Comparison of ENCODE assay signal across 8 cellular contexts in the genomic region with DNA sequence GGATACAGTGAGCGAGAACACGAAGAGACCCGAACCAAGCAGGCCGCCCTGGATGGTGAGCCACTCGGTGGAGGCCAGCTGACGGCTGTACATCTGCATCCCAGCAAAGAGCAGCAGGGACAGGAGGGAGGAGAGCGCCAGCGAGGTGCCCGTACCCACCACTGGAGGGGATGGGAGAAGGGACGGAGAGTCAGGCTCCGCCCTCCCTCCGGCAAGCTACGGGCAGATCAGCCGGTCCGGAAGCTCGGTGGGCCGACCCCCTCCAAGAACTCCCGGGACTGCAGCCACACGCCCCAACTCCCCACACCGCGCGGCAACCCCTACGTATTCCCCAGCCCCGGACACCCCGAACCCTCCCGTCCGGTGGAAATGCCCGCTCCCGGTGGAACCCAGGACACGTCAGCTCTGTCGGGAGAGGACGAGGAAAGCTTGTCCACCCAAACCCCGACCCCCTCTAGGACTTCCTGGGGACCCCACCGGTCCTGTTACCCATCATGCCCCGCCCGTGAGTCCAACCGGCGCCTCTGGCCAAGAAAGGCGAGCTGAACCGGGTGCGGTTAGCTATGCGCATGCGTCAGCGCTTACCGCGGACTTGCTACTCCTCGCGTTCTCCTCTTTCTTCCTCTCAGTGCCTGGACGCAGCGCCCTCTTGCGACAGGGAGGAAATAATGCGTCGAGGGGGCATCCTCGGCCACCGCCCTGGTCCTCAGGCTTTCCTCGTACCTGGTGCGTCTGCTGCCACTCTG. TPM values are rescaled to one million over a fixed set of nuclear protein-coding genes. Genes with fewer than 3 reads are reported as not detected.
DNase-seq lines count a peak whose midpoint lies in the region; ATAC-seq, FAIRE-seq and TF ChIP-seq lines count a peak whose summit lies in the region.

A gene (minus strand): TSS at position 573 of the 746 bp plus-strand sequence. CDS start 80 bp downstream, at position 493.

- DNase-seq in GM12891 (ENCODE audit: insufficient read length, low spot score) (peak; percentile 97), NCI-H146 treated with DMSO at 0.1 percent for 48 hours (lab: John Stamatoyannopoulos, UW; ENCODE audit: unreplicated experiment) (peak; percentile 93), amniotic epithelial cell (ENCODE audit: low read depth) (peak; percentile 90), left ventricle myocardium inferior (peak; percentile 94), psoas muscle (peak; percentile 96 to 98), urothelium cell line (ENCODE audit: low spot score) (peak; percentile 97)

- TF ChIP-seq POLR2A in GM12891 (IDR thresholded peaks at IDR 0.05; ENCODE audit: low read depth, low read length): peak; percentile 90

- H3K4me3 ChIP-seq in left ventricle myocardium inferior (peak within 1 kb of the TSS; percentile 93), psoas muscle (peak within 1 kb of the TSS; percentile 74)

- intact Hi-C loops in T-helper 1 cell treated with Interleukin-12 subunit alpha and Interleukin-12 subunit beta and Interleukin-4 antibody, amounts not matched to agents 30 ng/mL and 1 ng/mL, for 36 hours (cut with micrococcal nuclease): loop anchor here (1.0 to 5.0 kb wide), 6 partner anchors 33 to 616 kb away; a partner anchor contains a TSS
- intact Hi-C loops in left ventricle myocardium inferior (cut with micrococcal nuclease) (no loop called here), psoas muscle (cut with DNase I) (no loop called here)

- ATAC-seq in HG02840 (IDR thresholded peaks at IDR 0.05; ENCODE audit: low FRiP score, unreplicated experiment) (peak; percentile 71), psoas muscle (peak; percentile 89 to 95 (median 92))

- TF ChIP-seq CTCF in left ventricle myocardium inferior (IDR thresholded peaks at IDR 0.05; ENCODE audit: borderline replicate concordance) (peak; percentile 97), psoas muscle (IDR thresholded peaks at IDR 0.05) (peak; percentile 92)

- H3K27ac ChIP-seq in left ventricle myocardium inferior (replicated peaks) (peak within 1 kb of the TSS; percentile 96), psoas muscle (peak within 1 kb of the TSS; percentile 81)

- peak; percentile 98 for FAIRE-seq in GM12891 (lab: Jason Lieb, UNC)
- peak; percentile 20 for FAIRE-seq in urothelium cell line (lab: Jason Lieb, UNC)

- peaks cover 44% of the 10 kb centered on the region for H3K4me1 ChIP-seq in left ventricle myocardium inferior
- peaks cover 6% of the 10 kb centered on the region for H3K4me1 ChIP-seq in psoas muscle

- H3K27me3 ChIP-seq in left ventricle myocardium inferior (ENCODE audit: low read depth) (peaks cover 27% of the 10 kb centered on the region), psoas muscle (ENCODE audit: insufficient read depth in 3 of 3, low read length in 2 of 3) (peaks cover 0 to 13% (median 10%) of the 10 kb centered on the region in 3 donors)

- H3K9me3 ChIP-seq in left ventricle myocardium inferior (replicated peaks) (no peaks in the 10 kb centered on the region), psoas muscle (no peaks in the 10 kb centered on the region)

- peaks cover 23% of the 10 kb centered on the region for H3K36me3 ChIP-seq in left ventricle myocardium inferior
- H3K36me3 ChIP-seq in psoas muscle (ENCODE audit: insufficient read depth in 1 of 2, low read depth in 1 of 2): peaks cover 0 to 27% of the 10 kb centered on the region in 2 donors

- 0 to 1% (median 1%) methylated on average over 46 to 57 of the region's 57 CpGs for WGBS in psoas muscle, 3 donors

TF ChIP-seq in GM12891, 5 proteins besides CTCF, POLR2A, EP300 and RAD21:
- TF ChIP-seq TAF1 (IDR thresholded peaks at IDR 0.05; ENCODE audit: low read depth, low read length) (peak; percentile 67), SPI1 (IDR thresholded peaks at IDR 0.05; ENCODE audit: low read depth, low read length) (peak; percentile 38; the same call in 1 of the 2 replicates), POLR2AphosphoS5 (IDR thresholded peaks at IDR 0.05; ENCODE audit: low read depth, low read length) (peak; percentile 85), POU2F2 (IDR thresholded peaks at IDR 0.05; ENCODE audit: low read depth, low read length) (peak; percentile 67; the same call in 1 of the 2 replicates), PAX5 (IDR thresholded peaks at IDR 0.05; ENCODE audit: insufficient read depth, low read length, severe bottlenecking) (no peak)

RNA-seq across cellular contexts. Expression of the gene that starts here (rescaled TPM):
- 104 TPM for polyA plus RNA-seq in GM12891 (2012; ENCODE audit: low read depth, missing spikeins)
- total RNA-seq in T-helper 1 cell treated with Interleukin-12 subunit alpha and Interleukin-12 subunit beta and Interleukin-4 antibody, amounts not matched to agents 30 ng/mL and 1 ng/mL, for 36 hours: 224 and 225 TPM in 2 replicates
- total RNA-seq in left ventricle myocardium inferior (113 TPM), psoas muscle (100 to 1,000 TPM; 115 to 152 (median 118) TPM)
- 100 to 1,000 TPM; 137 to 171 (median 149) TPM for polyA plus RNA-seq in psoas muscle

Comparison
In these comparisons a context has a peak if more than half of its experiments do, and no peak if none do; other contexts are left out.
1. Peak in every context shown above with its lines: DNase-seq, ATAC-seq, H3K4me3 ChIP-seq and H3K27ac ChIP-seq.